ENCODE assay signal across 33 cellular contexts in the genomic region with DNA sequence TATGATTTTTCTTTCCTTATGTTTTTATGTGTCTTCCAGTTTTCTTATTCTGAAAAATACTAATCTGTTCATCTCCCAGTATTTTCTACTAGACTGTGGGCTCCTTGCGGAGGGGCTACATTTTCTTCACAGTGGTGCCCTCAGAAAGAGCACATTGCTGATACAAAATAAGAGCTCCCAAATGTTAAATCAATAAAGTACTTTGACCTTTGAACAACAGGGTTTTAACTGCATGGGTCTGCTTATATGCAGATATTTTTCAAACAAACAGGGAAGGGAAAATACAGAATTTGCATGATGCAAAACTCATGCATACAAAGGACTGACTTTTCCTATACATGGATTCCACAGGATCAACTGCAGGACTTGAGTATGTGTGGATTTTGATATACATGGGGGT.
"Had no signal": no experiment of that assay in that cellular context is flagged by ENCODE, and none has a peak within 500 bp of the region (broad histone marks: within the 10 kb centered on the region; RNA-seq: fewer than 3 reads in every experiment).

No MANE protein-coding gene starts in this region.

- H3K9ac ChIP-seq: parathyroid adenoma had no signal

- H3K4me3 Mint-ChIP-seq: naive thymus-derived CD8-positive, alpha-beta T cell; natural killer cell treated with Interleukin-12 subunit alpha and Interleukin-12 subunit beta and Interleukin-15 and Interleukin-18, amount 100 ng/mL, for 72 hours; nephron progenitor cell; neural crest cell; stimulated activated memory B cell treated with anti-CD40 and anti-IgM and Interleukin-4, amounts not matched to agents 10 μg/mL and 1 μg/mL and 100 μg/mL, for 72 hours; stimulated activated naive CD8-positive, alpha-beta T cell treated with anti-CD3 and anti-CD28 coated beads, Interleukin-15, amount 100 ng/mL, for 72 hours; type B pancreatic cell had no signal

- H3K9me3 ChIP-seq: neutrophil, ovary, suprapubic skin, testis, tibial artery, transverse colon, upper lobe of right lung, uterus had no signal

- H3K4me1 ChIP-seq: parathyroid adenoma, psoas muscle, spleen, suprapubic skin, testis, tibial artery, transverse colon, upper lobe of right lung, uterus had no signal

- H2AFZ ChIP-seq: parathyroid adenoma had no signal

- H3K4me3 ChIP-seq: ovary, psoas muscle, skin epidermis, smooth muscle cell, spleen, suprapubic skin, testis, tibial artery, transverse colon, upper lobe of right lung, uterus had no signal

- H3K79me2 ChIP-seq: parathyroid adenoma had no signal

- H3K36me3 ChIP-seq: neutrophil, ovary, spleen, suprapubic skin, tibial artery, transverse colon, upper lobe of right lung, uterus had no signal

- ATAC-seq: naive thymus-derived CD8-positive, alpha-beta T cell; natural killer cell treated with Interleukin-12 subunit alpha and Interleukin-12 subunit beta and Interleukin-15 and Interleukin-18, amount 100 ng/mL, for 72 hours; psoas muscle; right cardiac atrium; sciatic nerve; stimulated activated memory B cell treated with anti-CD40 and anti-IgM and Interleukin-4, amounts not matched to agents 10 μg/mL and 1 μg/mL and 100 μg/mL, for 72 hours; stimulated activated naive CD8-positive, alpha-beta T cell treated with anti-CD3 and anti-CD28 coated beads, Interleukin-15, amount 100 ng/mL, for 72 hours; stimulated activated naive CD8-positive, alpha-beta T cell treated with anti-CD3 and anti-CD28 coated beads, Interleukin-15, Interleukin-2, amounts not matched to agents 100 U/mL and 50 U/mL, for 24 hours; upper lobe of right lung had no signal

- H3K4me1 Mint-ChIP-seq: naive thymus-derived CD8-positive, alpha-beta T cell; nephron progenitor cell; stimulated activated memory B cell treated with anti-CD40 and anti-IgM and Interleukin-4, amounts not matched to agents 10 μg/mL and 1 μg/mL and 100 μg/mL, for 72 hours; stimulated activated naive CD8-positive, alpha-beta T cell treated with anti-CD3 and anti-CD28 coated beads, Interleukin-15, amount 100 ng/mL, for 72 hours had no signal

- H3K27ac ChIP-seq: neutrophil, ovary, parathyroid adenoma, psoas muscle, skin epidermis, spleen, suprapubic skin, testis, tibial artery, transverse colon, upper lobe of right lung, uterus had no signal

- H3K36me3 Mint-ChIP-seq: stimulated activated memory B cell treated with anti-CD40 and anti-IgM and Interleukin-4, amounts not matched to agents 10 μg/mL and 1 μg/mL and 100 μg/mL, for 72 hours; type B pancreatic cell had no signal

- H3K27ac Mint-ChIP-seq: naive thymus-derived CD8-positive, alpha-beta T cell; natural killer cell treated with Interleukin-12 subunit alpha and Interleukin-12 subunit beta and Interleukin-15 and Interleukin-18, amount 100 ng/mL, for 72 hours; nephron progenitor cell; progenitor cell of endocrine pancreas; stimulated activated memory B cell treated with anti-CD40 and anti-IgM and Interleukin-4, amounts not matched to agents 10 μg/mL and 1 μg/mL and 100 μg/mL, for 72 hours; stimulated activated naive CD8-positive, alpha-beta T cell treated with anti-CD3 and anti-CD28 coated beads, Interleukin-15, amount 100 ng/mL, for 72 hours; type B pancreatic cell had no signal

- DNase-seq: naive thymus-derived CD8-positive, alpha-beta T cell; nephron progenitor cell; nucleus accumbens; ovary; posterior cingulate gyrus; psoas muscle; right cardiac atrium; spleen; stimulated activated CD4-positive, alpha-beta T cell treated with anti-CD3 and anti-CD28 coated beads, Interleukin-12 subunit alpha, Interleukin-12 subunit beta, amount 100 ng/mL, for 4 hours; stimulated activated CD4-positive, alpha-beta T cell treated with anti-CD3 and anti-CD28 coated beads, Interleukin-1b, Interleukin-23, amount 100 ng/mL, for 48 hours; stimulated activated CD4-positive, alpha-beta T cell treated with anti-CD3 and anti-CD28 coated beads, Interleukin-4, amount 100 ng/mL, for 1 hour; stimulated activated CD4-positive, alpha-beta T cell treated with anti-CD3 and anti-CD28 coated beads, Interleukin-4, amount 100 ng/mL, for 4 hours; stimulated activated CD8-positive, alpha-beta memory T cell treated with anti-CD3 and anti-CD28 coated beads, Interleukin-4, amount 100 ng/mL, for 48 hours; stimulated activated naive CD4-positive, alpha-beta T cell; stimulated activated naive CD8-positive, alpha-beta T cell treated with anti-CD3 and anti-CD28 coated beads, Interleukin-15, amount 100 ng/mL, for 72 hours; stimulated activated naive CD8-positive, alpha-beta T cell treated with anti-CD3 and anti-CD28 coated beads, Interleukin-15, Interleukin-2, amounts not matched to agents 100 U/mL and 50 U/mL, for 24 hours; substantia nigra; testis; tibial artery; transverse colon; upper lobe of right lung; uterus had no signal

- H3K9me3 Mint-ChIP-seq: type B pancreatic cell had no signal

- H3K27me3 Mint-ChIP-seq: progenitor cell of endocrine pancreas; stimulated activated memory B cell treated with anti-CD40 and anti-IgM and Interleukin-4, amounts not matched to agents 10 μg/mL and 1 μg/mL and 100 μg/mL, for 72 hours; stimulated activated naive CD8-positive, alpha-beta T cell treated with anti-CD3 and anti-CD28 coated beads, Interleukin-15, amount 100 ng/mL, for 72 hours had no signal

- H3K4me2 ChIP-seq: smooth muscle cell had no signal

- H3K27me3 ChIP-seq: neutrophil, ovary, spleen, suprapubic skin, testis, tibial artery, transverse colon, upper lobe of right lung had no signal
